Comparison of ENCODE assay signal across 8 cellular contexts in the genomic region with DNA sequence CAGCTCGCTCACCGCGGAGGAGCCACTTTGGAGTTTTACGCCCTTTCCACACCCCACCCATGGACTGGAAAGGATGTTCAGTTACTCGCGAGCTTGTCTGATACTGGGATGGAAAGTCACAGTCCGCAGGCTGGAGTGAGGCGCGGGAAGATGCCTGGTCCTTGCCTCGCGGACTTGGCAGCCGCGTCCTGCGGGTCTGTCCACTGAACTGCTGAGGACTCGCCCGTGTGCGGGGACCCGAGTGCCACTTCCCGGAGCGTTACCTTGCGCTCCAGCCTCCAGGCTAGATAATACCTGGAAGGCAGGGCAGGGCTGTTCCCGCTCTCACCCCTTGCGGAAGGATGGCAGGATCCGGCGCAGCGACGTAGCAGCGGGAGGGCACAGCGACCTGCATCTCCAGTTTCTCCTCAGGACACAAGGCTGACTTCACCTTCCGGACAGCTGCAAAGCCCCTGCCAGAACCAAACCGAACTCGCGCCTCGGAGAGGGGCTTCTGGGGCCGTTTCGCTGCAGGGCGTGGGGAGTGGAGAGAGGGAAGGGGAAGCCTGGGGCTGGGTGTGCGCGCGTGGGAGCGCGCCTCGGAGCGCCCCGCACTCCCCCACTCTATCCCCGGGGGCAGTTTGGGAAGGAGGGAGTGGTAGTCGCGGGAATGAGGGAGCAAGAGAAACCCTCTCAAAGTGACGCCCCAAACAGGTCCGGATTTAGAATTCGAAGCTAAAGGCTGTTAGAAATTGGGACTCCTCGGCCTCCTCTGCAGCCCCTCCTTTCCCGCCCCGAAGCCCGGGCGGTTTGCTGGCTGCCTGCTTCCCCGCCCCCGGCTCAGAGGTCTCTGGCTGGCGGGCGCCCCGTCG. TPM values are rescaled to one million over a fixed set of nuclear protein-coding genes. Genes with fewer than 3 reads are reported as not detected.
A peak's percentile ranks its signal among the peaks of the same experiment; 100 is the strongest.
DNase-seq lines count a peak whose midpoint lies in the region; ATAC-seq and TF ChIP-seq lines count a peak whose summit lies in the region.

KCNQ5 (plus strand) TSS at position 822 of the 851 bp plus-strand sequence.

- DNase-seq in GM03348 (ENCODE audit: low spot score), result peak; percentile 46
- DNase-seq in dedifferentiated amniotic fluid mesenchymal stem cell (ENCODE audit: extremely low spot score), result peak; percentile 20
- DNase-seq in mesothelial cell of epicardium (ENCODE audit: low spot score in 2 of 2, unreplicated experiment in 2 of 2), result peak in 1 of 2 experiments; percentile 46
- no peak for DNase-seq in NCI-H187 treated with DMSO at 0.1 percent for 48 hours (lab: John Stamatoyannopoulos, UW)
- DNase-seq in LoVo (ENCODE audit: low spot score), result no peak

- peak within 1 kb of the TSS; percentile 99 for H3K27ac ChIP-seq in SU-DHL-6 (ENCODE audit: low read depth, low read length)

- no peaks in the 10 kb centered on the region; the same call in 1 of the 2 replicates for H4K20me1 ChIP-seq in SU-DHL-6 (ENCODE audit: low read depth, low read length)

- H2AFZ ChIP-seq in SU-DHL-6 (ENCODE audit: low read depth, low read length, severe bottlenecking), result peak within 1 kb of the TSS; percentile 98

- H3K4me2 ChIP-seq in SU-DHL-6 (ENCODE audit: low read depth, low read length, poor library complexity, severe bottlenecking), result peak within 1 kb of the TSS; percentile 97

- peaks cover 37% of the 10 kb centered on the region for H3K4me1 Mint-ChIP-seq in mesothelial cell of epicardium
- H3K4me1 Mint-ChIP-seq in stimulated activated naive CD8-positive, alpha-beta T cell treated with anti-CD3 and anti-CD28 coated beads, Interleukin-15, Interleukin-2, amounts not matched to agents 100 ng/mL and 50 ng/mL, for 24 hours (ENCODE audit: low read depth), result peaks cover 72% of the 10 kb centered on the region

- peak within 1 kb of the TSS; percentile 83 for H3K4me3 Mint-ChIP-seq in mesothelial cell of epicardium
- H3K4me3 Mint-ChIP-seq in stimulated activated naive CD8-positive, alpha-beta T cell treated with anti-CD3 and anti-CD28 coated beads, Interleukin-15, Interleukin-2, amounts not matched to agents 100 ng/mL and 50 ng/mL, for 24 hours, result peak within 1 kb of the TSS; percentile 91

- no peaks in the 10 kb centered on the region for H3K9me3 Mint-ChIP-seq in mesothelial cell of epicardium
- H3K9me3 Mint-ChIP-seq in stimulated activated naive CD8-positive, alpha-beta T cell treated with anti-CD3 and anti-CD28 coated beads, Interleukin-15, Interleukin-2, amounts not matched to agents 100 ng/mL and 50 ng/mL, for 24 hours, result no peaks in the 10 kb centered on the region

- peak; percentile 1 for ATAC-seq in HG02938 (IDR thresholded peaks at IDR 0.05; ENCODE audit: unreplicated experiment)

- peaks cover 44% of the 10 kb centered on the region for H3F3A ChIP-seq in SU-DHL-6 (ENCODE audit: insufficient read depth)

- no peaks in the 10 kb centered on the region for H3K36me3 Mint-ChIP-seq in mesothelial cell of epicardium
- peaks cover 12% of the 10 kb centered on the region for H3K36me3 Mint-ChIP-seq in stimulated activated naive CD8-positive, alpha-beta T cell treated with anti-CD3 and anti-CD28 coated beads, Interleukin-15, Interleukin-2, amounts not matched to agents 100 ng/mL and 50 ng/mL, for 24 hours (ENCODE audit: low read depth)

- TF ChIP-seq CTCF in SU-DHL-6 (IDR thresholded peaks at IDR 0.05; ENCODE audit: insufficient read depth, low read length, poor library complexity, severe bottlenecking) (no peak), mesothelial cell of epicardium (IDR thresholded peaks at IDR 0.05; ENCODE audit: unreplicated experiment) (no peak)

- peak within 1 kb of the TSS; percentile 98 for H3K9ac ChIP-seq in SU-DHL-6 (ENCODE audit: low read length)

- no peak within 1 kb of the TSS for H3K27ac Mint-ChIP-seq in mesothelial cell of epicardium
- peak within 1 kb of the TSS; percentile 100 for H3K27ac Mint-ChIP-seq in stimulated activated naive CD8-positive, alpha-beta T cell treated with anti-CD3 and anti-CD28 coated beads, Interleukin-15, Interleukin-2, amounts not matched to agents 100 ng/mL and 50 ng/mL, for 24 hours

- H3K9me2 ChIP-seq in SU-DHL-6 (replicated peaks; ENCODE audit: insufficient read depth, low read length), result no peaks in the 10 kb centered on the region

- H3K9me3 ChIP-seq in SU-DHL-6 (ENCODE audit: insufficient read depth, low read length), result no peaks in the 10 kb centered on the region

- H3K4me3 ChIP-seq in SU-DHL-6 (ENCODE audit: insufficient read depth, low read length, poor library complexity, severe bottlenecking), result peak within 1 kb of the TSS; percentile 96

- H3K36me3 ChIP-seq in SU-DHL-6 (ENCODE audit: low read length), result peaks cover 5% of the 10 kb centered on the region; the same call in 1 of the 2 replicates

- H3K27me3 ChIP-seq in SU-DHL-6 (ENCODE audit: low read length), result no peaks in the 10 kb centered on the region

- H3K79me2 ChIP-seq in SU-DHL-6 (ENCODE audit: insufficient read depth, low read length), result peaks cover 34% of the 10 kb centered on the region

- peaks cover 49% of the 10 kb centered on the region for H3K27me3 Mint-ChIP-seq in mesothelial cell of epicardium (ENCODE audit: low read depth)
- no peaks in the 10 kb centered on the region for H3K27me3 Mint-ChIP-seq in stimulated activated naive CD8-positive, alpha-beta T cell treated with anti-CD3 and anti-CD28 coated beads, Interleukin-15, Interleukin-2, amounts not matched to agents 100 ng/mL and 50 ng/mL, for 24 hours

RNA-seq across cellular contexts. Expression of gene KCNQ5, which starts in this region (rescaled TPM):
- total RNA-seq in mesothelial cell of epicardium, result 4.8 to 5.4 TPM (median 5.2 TPM) in 3 replicates

Comparison
In these comparisons a context has a peak if more than half of its experiments do, and no peak if none do; other contexts are left out.
1. DNase-seq: peak in GM03348 (single experiment) and dedifferentiated amniotic fluid mesenchymal stem cell (single experiment); none in NCI-H187 treated with DMSO at 0.1 percent for 48 hours (single experiment) and LoVo (single experiment).